Comparison of ENCODE assay signal across 19 cellular contexts in the genomic region with DNA sequence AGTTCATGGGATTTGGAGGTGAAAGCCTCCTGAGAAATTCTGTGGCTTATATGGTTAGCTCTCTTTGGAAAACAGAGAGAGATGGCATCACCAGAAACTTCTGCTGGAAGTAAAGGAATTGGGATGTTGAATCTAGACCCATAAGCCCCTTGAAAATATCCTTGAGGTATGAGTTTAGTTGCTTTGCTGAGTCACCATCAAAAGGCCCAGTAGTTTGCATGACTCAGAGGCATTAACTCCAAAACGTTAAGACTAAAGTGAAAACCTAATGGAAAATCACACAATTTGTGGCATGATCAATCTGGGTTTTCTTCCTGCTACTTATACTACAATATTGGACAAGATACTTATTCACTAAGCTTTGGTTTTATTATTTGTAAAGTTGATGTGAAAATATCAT.
A peak's percentile ranks its signal among the peaks of the same experiment; 100 is the strongest.
DNase-seq lines count a peak whose midpoint lies in the region; ATAC-seq and TF ChIP-seq lines count a peak whose summit lies in the region.
"Had no signal": no experiment of that assay in that cellular context is flagged by ENCODE, and none has a peak within 500 bp of the region (broad histone marks: within the 10 kb centered on the region; RNA-seq: fewer than 3 reads in every experiment).

No MANE protein-coding gene starts in this region.

- TF ChIP-seq CTCF in fibroblast of the aortic adventitia (IDR thresholded peaks at IDR 0.05; ENCODE audit: insufficient read depth, low read length) (no peak), progenitor cell of endocrine pancreas (IDR thresholded peaks at IDR 0.05; ENCODE audit: unreplicated experiment) (no peak), endothelial cell (IDR thresholded peaks at IDR 0.05; ENCODE audit: unreplicated experiment) (no peak)

- H3K27me3 Mint-ChIP-seq in progenitor cell of endocrine pancreas (no peaks in the 10 kb centered on the region), endothelial cell (ENCODE audit: unreplicated experiment) (peaks cover 2% of the 10 kb centered on the region)

- no peak overlapping the region for H3K4me3 ChIP-seq in fibroblast of the aortic adventitia (ENCODE audit: low read depth, low read length)
- H3K4me3 ChIP-seq in skeletal muscle cell (ENCODE audit: low read depth, low read length), result no peak overlapping the region
- H3K4me3 ChIP-seq: thyroid gland had no signal

- DNase-seq in ELR (ENCODE audit: low read depth) (peak; percentile 48), amniotic epithelial cell (ENCODE audit: low read depth) (peak; percentile 34), fibroblast of the aortic adventitia (ENCODE audit: low read depth) (peak; percentile 43), skeletal muscle cell (ENCODE audit: low read depth) (peak; percentile 19), progenitor cell of endocrine pancreas (ENCODE audit: low spot score, unreplicated experiment) (no peak), endothelial cell (ENCODE audit: low spot score) (no peak)
- DNase-seq: activated CD8-positive, alpha-beta memory T cell treated with anti-CD3 and anti-CD28 coated beads for 24 hours; activated naive CD4-positive, alpha-beta T cell treated with anti-CD3 and anti-CD28 coated beads, Interleukin-2, amount 50 U/mL, for 16 hours; COR-L47; DND-41; endodermal cell; midbrain; NCI-H1694 treated with DMSO at 0.1 percent for 48 hours; NCI-H748 treated with DMSO at 0.1 percent for 48 hours; stimulated activated naive CD4-positive, alpha-beta T cell treated with Interleukin-2 at 50 U/mL for 16 hours; thyroid gland had no signal

- no peak overlapping the region for H3K4me3 Mint-ChIP-seq in progenitor cell of endocrine pancreas (ENCODE audit: low read depth)
- no peak overlapping the region for H3K4me3 Mint-ChIP-seq in endothelial cell (ENCODE audit: unreplicated experiment)
- H3K4me3 Mint-ChIP-seq: endodermal cell, nephron had no signal

- H3K36me3 Mint-ChIP-seq in progenitor cell of endocrine pancreas (ENCODE audit: insufficient read depth) (no peaks in the 10 kb centered on the region), endothelial cell (ENCODE audit: low read depth, unreplicated experiment) (no peaks in the 10 kb centered on the region)

- no peaks in the 10 kb centered on the region for H3K4me1 Mint-ChIP-seq in progenitor cell of endocrine pancreas (ENCODE audit: low read depth)
- peaks cover 4% of the 10 kb centered on the region for H3K4me1 Mint-ChIP-seq in endothelial cell (ENCODE audit: unreplicated experiment)
- H3K4me1 Mint-ChIP-seq: nephron had no signal

- H3K27ac Mint-ChIP-seq in progenitor cell of endocrine pancreas (no peak overlapping the region), endothelial cell (ENCODE audit: unreplicated experiment) (no peak overlapping the region)
- H3K27ac Mint-ChIP-seq: endodermal cell, nephron had no signal

- no peak for ATAC-seq in GM18868 (IDR thresholded peaks at IDR 0.05; ENCODE audit: unreplicated experiment)
- ATAC-seq: Right ventricle myocardium inferior had no signal

- peaks cover 3% of the 10 kb centered on the region for H3K9me3 Mint-ChIP-seq in progenitor cell of endocrine pancreas (ENCODE audit: low read depth)
- H3K9me3 Mint-ChIP-seq in endothelial cell (ENCODE audit: unreplicated experiment), result no peaks in the 10 kb centered on the region
- H3K9me3 Mint-ChIP-seq: endodermal cell had no signal

Comparison
In these comparisons a context has a peak if more than half of its experiments do, and no peak if none do; other contexts are left out.
1. DNase-seq: peak in ELR (single experiment), amniotic epithelial cell (single experiment), fibroblast of the aortic adventitia (single experiment) and skeletal muscle cell (single experiment); none in progenitor cell of endocrine pancreas (single experiment) and endothelial cell (single experiment).